ENCODE assay signal across 8 cellular contexts in the genomic region with DNA sequence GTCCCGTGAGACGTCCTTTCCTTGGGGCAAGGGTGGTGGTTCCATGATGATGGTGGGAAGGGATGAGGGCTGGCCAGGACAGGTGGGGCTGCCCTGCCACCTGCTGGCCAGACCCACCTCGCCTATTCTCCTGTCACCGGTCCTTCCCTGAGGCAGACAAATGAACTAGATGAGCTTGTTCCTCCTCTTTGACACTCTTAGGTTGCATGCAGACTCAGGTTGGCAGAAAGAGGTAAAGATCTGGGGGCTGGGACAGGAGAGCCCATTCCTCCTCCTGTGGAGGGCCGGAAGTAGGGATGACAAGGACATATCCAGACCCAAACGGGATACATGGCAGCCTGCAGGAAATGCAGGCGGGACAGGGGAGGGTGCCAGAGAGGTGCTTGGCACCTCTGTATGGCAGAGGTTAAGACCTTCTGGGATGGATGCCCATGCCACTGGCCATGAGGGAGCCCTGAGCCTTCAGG. TPM values are rescaled to one million over a fixed set of nuclear protein-coding genes. Genes with fewer than 3 reads are reported as not detected.
DNase-seq lines count a peak whose midpoint lies in the region; ATAC-seq and TF ChIP-seq lines count a peak whose summit lies in the region.

No MANE protein-coding gene starts in this region.

- no peak overlapping the region for H3K9ac ChIP-seq in PC-3 (ENCODE audit: low read length)

- TF ChIP-seq POLR2A in heart left ventricle (IDR thresholded peaks at IDR 0.05), result no peak

- no TSS peak for BruUV-seq in PC-3 (replicated peaks; lab: Mats Ljungman, UMichigan)

- CTCF ChIA-PET in PC-3 (lab: Charles Lee), result interaction anchor here (0.6 to 1.3 kb wide), 5 partner anchors 19 to 83 kb away, joined by 3 to 8 read pairs (median 3); a partner anchor contains a TSS

- no peaks in the 10 kb centered on the region for H3K9me3 ChIP-seq in PC-3 (ENCODE audit: low read length)
- peaks cover 0 to 5% (median 0%) of the 10 kb centered on the region in 12 donors for H3K9me3 ChIP-seq in heart left ventricle

- no peaks in the 10 kb centered on the region for H3K79me2 ChIP-seq in PC-3 (ENCODE audit: low read length)

- H2AFZ ChIP-seq in PC-3 (ENCODE audit: low read length), result no peak overlapping the region

- ATAC-seq in PC-3 (peak; percentile 86), heart left ventricle (peak; percentile 79 to 86 (median 80)), GM21619 (IDR thresholded peaks at IDR 0.05; ENCODE audit: unreplicated experiment) (no peak)

- POLR2A ChIA-PET in PC-3 (lab: Charles Lee; ENCODE audit: unreplicated experiment), result no interaction called here

- H3F3A ChIP-seq in PC-3 (ENCODE audit: low read length, unreplicated experiment), result no peaks in the 10 kb centered on the region

- DNase-seq in AG08396 (ENCODE audit: low spot score), result peak; percentile 40
- DNase-seq in GM13977 (ENCODE audit: low spot score), result peak; percentile 85
- peak; percentile 54 for DNase-seq in PC-3
- DNase-seq in activated effector memory CD4-positive, alpha-beta T cell treated with Interleukin-2 at 50 U/mL for 16 hours, result peak; percentile 20
- peak in 2 of 5 donors; percentile 28 to 67 for DNase-seq in heart left ventricle
- DNase-seq in stimulated activated CD4-positive, alpha-beta T cell treated with anti-CD3 and anti-CD28 coated beads, Interleukin-12 subunit alpha, Interleukin-12 subunit beta, amount 100 ng/mL, for 24 hours (ENCODE audit: low read depth in 2 of 2), result peak; percentile 11 to 17
- no peak for DNase-seq in occipital lobe (lab: John Stamatoyannopoulos, UW)

- H3K27ac ChIP-seq in PC-3 (ENCODE audit: low read length) (no peak overlapping the region), heart left ventricle (no peak overlapping the region)

- in situ Hi-C loops in GM13977 (cut with MboI; ENCODE audit: low pct_unique_long_range_greater_than_20kb, low sequenced_read_pairs, unreplicated experiment), result loop anchor here (5.0 kb wide), 1 partner anchor 63 kb away; a partner anchor contains a TSS

- no peaks in the 10 kb centered on the region for H4K20me1 ChIP-seq in PC-3 (ENCODE audit: low read length)

- no peaks in the 10 kb centered on the region for H3K9me2 ChIP-seq in PC-3 (replicated peaks; ENCODE audit: low read length)

- 28 to 39% (median 32%) methylated on average over 7 of the region's 7 CpGs for WGBS in heart left ventricle, 4 donors

- no peaks in the 10 kb centered on the region for H3K27me3 ChIP-seq in PC-3 (ENCODE audit: low read length)
- no peaks in the 10 kb centered on the region for H3K27me3 ChIP-seq in heart left ventricle

- H3K36me3 ChIP-seq in PC-3 (ENCODE audit: low read depth, low read length) (no peaks in the 10 kb centered on the region), heart left ventricle (no peaks in the 10 kb centered on the region)

- intact Hi-C loops in PC-3 (cut with micrococcal nuclease), result loop anchor here (1.0 to 5.0 kb wide), 3 partner anchors 47 to 82 kb away; a partner anchor contains a TSS
- intact Hi-C loops in heart left ventricle (cut with DNase I), result loop anchor here in 9 of 10 donors (1.0 to 10.0 kb wide), 11 partner anchors 37 to 233 kb away; a partner anchor contains a TSS

- H3K4me2 ChIP-seq in PC-3 (ENCODE audit: low read length), result no peak overlapping the region

- H3K4me3 ChIP-seq in PC-3 (ENCODE audit: low read length), result no peak overlapping the region
- no peak overlapping the region for H3K4me3 ChIP-seq in heart left ventricle

- H3K4me1 ChIP-seq in PC-3 (ENCODE audit: insufficient read depth, low read length), result no peaks in the 10 kb centered on the region
- H3K4me1 ChIP-seq in heart left ventricle, result no peaks in the 10 kb centered on the region

- peak; percentile 96 for TF ChIP-seq CTCF in GM13977 (IDR thresholded peaks at IDR 0.05; ENCODE audit: extremely low read depth, insufficient read depth, missing control alignments)
- peak; percentile 90 for TF ChIP-seq CTCF in PC-3 (conservative IDR thresholded peaks at IDR 0.05; ENCODE audit: low read depth, low read length)
- peak; percentile 51 to 74 (median 64) for TF ChIP-seq CTCF in heart left ventricle (IDR thresholded peaks at IDR 0.05)

RNA-seq across cellular contexts. Expression of a gene that starts 38.6 kb away (rescaled TPM):
- 0.36 and 0.40 TPM in 2 replicates for total RNA-seq in PC-3 (2014; rRNA removed)
- total RNA-seq in heart left ventricle, result 1 to 10 TPM in 1 of 9 donors, under 1 TPM in 3, not detected in 5; 0.05 to 1.2 (median 0.06) TPM
- 1 to 10 TPM in 1 of 2 donors, under 1 TPM in 1; 0.25 to 1.0 TPM for polyA plus RNA-seq in heart left ventricle
- 5.0 TPM for total RNA-seq in occipital lobe

RNA-seq across cellular contexts. Expression of a gene that starts 46.6 kb away (rescaled TPM):
- total RNA-seq in PC-3 (2014; rRNA removed) (55.0 and 78.8 TPM in 2 replicates), heart left ventricle (100 to 1,000 TPM; 166 to 471 (median 359) TPM), occipital lobe (41.6 TPM)
- polyA plus RNA-seq in heart left ventricle, result 100 to 1,000 TPM; 158 to 160 TPM
